ENCODE assay signal across 1 cellular context in genomic region chr17:42518755-42519545, GRCh38.
TF ChIP-seq lines count a peak whose summit lies in the region.

No MANE protein-coding gene starts in this region.

TF ChIP-seq in K562, 482 proteins besides CTCF, POLR2A, EP300 and RAD21 (continues in another document):
- TF ChIP-seq ZEB2 (IDR thresholded peaks at IDR 0.05) = peak; percentile 35; the same call in 1 of the 2 replicates
- TF ChIP-seq MTA2 (IDR thresholded peaks at IDR 0.05; ENCODE audit: low read depth) = peak; percentile 39; the same call in 1 of the 2 replicates
- TF ChIP-seq TCF3 (CRISPR knock-in tag; IDR thresholded peaks at IDR 0.05) = peak; percentile 57
- no peak for TF ChIP-seq PBX2 (CRISPR knock-in tag; IDR thresholded peaks at IDR 0.05; ENCODE audit: low read depth)
- peak; percentile 65 for TF ChIP-seq PBX2 (tag; conservative IDR thresholded peaks at IDR 0.05; ENCODE audit: low read depth)
- peak; percentile 58 for TF ChIP-seq ZNF592 (IDR thresholded peaks at IDR 0.05)
- TF ChIP-seq SIN3A (IDR thresholded peaks at IDR 0.05; ENCODE audit: borderline replicate concordance in 2 of 2, control insufficient read depth in 1 of 2, low read depth in 2 of 2, low read length in 2 of 2) = peak; percentile 15 to 72; a peak in 1 of 4 replicates
- TF ChIP-seq MAZ (CRISPR knock-in tag; conservative IDR thresholded peaks at IDR 0.05 in 1 of 2, IDR thresholded peaks at IDR 0.05 in 1 of 2) = peak; percentile 72 to 76
- TF ChIP-seq MAFF (IDR thresholded peaks at IDR 0.05; ENCODE audit: low read length) = no peak
- TF ChIP-seq DMBX1 (CRISPR knock-in tag; IDR thresholded peaks at IDR 0.05; ENCODE audit: borderline replicate concordance) = 0 out of 2 replicates have a peak, but pooled peaks have one; percentile 10
- TF ChIP-seq BACH1 (tag; IDR thresholded peaks at IDR 0.05) = peak; percentile 25; the same call in 1 of the 2 replicates
- peak; percentile 48 for TF ChIP-seq RBBP5 (IDR thresholded peaks at IDR 0.05; ENCODE audit: borderline replicate concordance, insufficient read depth, low read length, poor library complexity, severe bottlenecking)
- peak; percentile 88 for TF ChIP-seq SMAD1 (IDR thresholded peaks at IDR 0.05; ENCODE audit: low read depth, low read length, partially characterized antibody)
- peak; percentile 13 for TF ChIP-seq TAF1 (IDR thresholded peaks at IDR 0.05; ENCODE audit: control insufficient read depth, extremely low read depth, insufficient read depth, low read length, severe bottlenecking)
- TF ChIP-seq NFE2 (IDR thresholded peaks at IDR 0.05; ENCODE audit: low read depth) = no peak; the same call in 1 of the 2 replicates
- 0 out of 4 replicates have a peak, but pooled peaks of 1 of the 2 experiments have one; percentile 8 for TF ChIP-seq ARNT (IDR thresholded peaks at IDR 0.05)
- TF ChIP-seq ZNF589 (CRISPR knock-in tag; IDR thresholded peaks at IDR 0.05; ENCODE audit: low read depth) = 0 out of 2 replicates have a peak, but pooled peaks have one; percentile 22
- peak; percentile 48 to 60; a peak in 1 of 4 replicates for TF ChIP-seq TRIM24 (IDR thresholded peaks at IDR 0.05)
- TF ChIP-seq BRCA1 (IDR thresholded peaks at IDR 0.05) = no peak
- no peak for TF ChIP-seq BRCA1 (CRISPR knock-in tag; IDR thresholded peaks at IDR 0.05)
- no peak for TF ChIP-seq THRA (IDR thresholded peaks at IDR 0.05)
- peak; percentile 64 for TF ChIP-seq LEF1 (IDR thresholded peaks at IDR 0.05)
- 0 out of 2 replicates have a peak, but pooled peaks have one; percentile 18 for TF ChIP-seq ZFX (CRISPR knock-in tag; IDR thresholded peaks at IDR 0.05)
- TF ChIP-seq UBTF (IDR thresholded peaks at IDR 0.05; ENCODE audit: borderline replicate concordance in 1 of 2, low read depth in 2 of 2, low read length in 2 of 2) = 0 out of 4 replicates have a peak, but pooled peaks of 1 of the 2 experiments have one; percentile 24
- TF ChIP-seq POLR2AphosphoS5 (IDR thresholded peaks at IDR 0.05; ENCODE audit: control insufficient read depth, insufficient read depth, low read depth, low read length) = peak; percentile 86
- peak; percentile 99 for TF ChIP-seq KLF1 (tag; IDR thresholded peaks at IDR 0.05)
- TF ChIP-seq ZKSCAN8 (CRISPR knock-in tag; IDR thresholded peaks at IDR 0.05) = peak; percentile 72
- 0 out of 4 replicates have a peak, but pooled peaks of 1 of the 2 experiments have one; percentile 42 for TF ChIP-seq TBL1XR1 (IDR thresholded peaks at IDR 0.05; ENCODE audit: low read length in 2 of 2)
- peak; percentile 79 for TF ChIP-seq DPF2 (IDR thresholded peaks at IDR 0.05)
- TF ChIP-seq RCOR1 (IDR thresholded peaks at IDR 0.05; ENCODE audit: borderline replicate concordance in 1 of 2, low read depth in 2 of 2, low read length in 2 of 2) = peak in 1 of 2 experiments; percentile 73; a peak in 3 of 4 replicates
- TF ChIP-seq ZBTB7A (IDR thresholded peaks at IDR 0.05; ENCODE audit: borderline replicate concordance, control insufficient read depth, low read depth, low read length) = peak; percentile 38; the same call in 1 of the 2 replicates
- TF ChIP-seq STAT5A (IDR thresholded peaks at IDR 0.05; ENCODE audit: borderline replicate concordance, low read length) = peak; percentile 26; the same call in 1 of the 2 replicates
- TF ChIP-seq CCNT2 (IDR thresholded peaks at IDR 0.05; ENCODE audit: borderline replicate concordance, extremely low read depth, insufficient read length, low read depth, low read length) = peak; percentile 80
- TF ChIP-seq MNT (conservative IDR thresholded peaks at IDR 0.05) = 0 out of 4 replicates have a peak, but pooled peaks have one; percentile 9 to 36
- TF ChIP-seq NKRF (IDR thresholded peaks at IDR 0.05; ENCODE audit: borderline replicate concordance) = no peak
- TF ChIP-seq SPI1 (IDR thresholded peaks at IDR 0.05; ENCODE audit: borderline replicate concordance, low read depth, low read length) = peak; percentile 44; the same call in 1 of the 2 replicates
- no peak for TF ChIP-seq KAT7 (CRISPR knock-in tag; IDR thresholded peaks at IDR 0.05; ENCODE audit: borderline replicate concordance)
- TF ChIP-seq TOE1 (IDR thresholded peaks at IDR 0.05; ENCODE audit: borderline replicate concordance) = no peak
- no peak for TF ChIP-seq TOE1 (CRISPR knock-in tag; IDR thresholded peaks at IDR 0.05; ENCODE audit: borderline replicate concordance, low read depth)
- peak; percentile 40; the same call in 1 of the 2 replicates for TF ChIP-seq GATA2 (CRISPR knock-in tag; IDR thresholded peaks at IDR 0.05)
- peak; percentile 18 for TF ChIP-seq DACH1 (IDR thresholded peaks at IDR 0.05; ENCODE audit: partially characterized antibody)
- peak; percentile 17; the same call in 1 of the 2 replicates for TF ChIP-seq ZNF583 (CRISPR knock-in tag; IDR thresholded peaks at IDR 0.05)
- TF ChIP-seq FOXM1 (IDR thresholded peaks at IDR 0.05; ENCODE audit: low read depth) = 0 out of 2 replicates have a peak, but pooled peaks have one; percentile 42
- TF ChIP-seq FOXM1 (CRISPR knock-in tag; IDR thresholded peaks at IDR 0.05; ENCODE audit: low read depth) = no peak
- TF ChIP-seq HDAC1 (IDR thresholded peaks at IDR 0.05) = no peak
- TF ChIP-seq HNRNPLL (IDR thresholded peaks at IDR 0.05; ENCODE audit: low read depth, low read length, poor library complexity, severe bottlenecking) = peak; percentile 43
- TF ChIP-seq SNRNP70 (optimal IDR thresholded peaks at IDR 0.05; ENCODE audit: low read depth, low read length) = no peak
- TF ChIP-seq CREM (IDR thresholded peaks at IDR 0.05; ENCODE audit: low read depth) = peak; percentile 52; the same call in 1 of the 2 replicates
- TF ChIP-seq GATAD2B (IDR thresholded peaks at IDR 0.05; ENCODE audit: borderline replicate concordance) = 0 out of 2 replicates have a peak, but pooled peaks have one; percentile 26
- TF ChIP-seq HDAC2 (IDR thresholded peaks at IDR 0.05) = peak; percentile 59
- TF ChIP-seq TAL1 (IDR thresholded peaks at IDR 0.05) = peak; percentile 55; the same call in 1 of the 2 replicates
- no peak for TF ChIP-seq ZNF668 (CRISPR knock-in tag; IDR thresholded peaks at IDR 0.05)
- 0 out of 4 replicates have a peak, but pooled peaks have one; percentile 24 to 35 for TF ChIP-seq NRF1 (conservative IDR thresholded peaks at IDR 0.05 in 1 of 2, IDR thresholded peaks at IDR 0.05 in 1 of 2)
- TF ChIP-seq SP1 (CRISPR knock-in tag; IDR thresholded peaks at IDR 0.05) = 0 out of 2 replicates have a peak, but pooled peaks have one; percentile 36
- no peak for TF ChIP-seq U2AF1 (optimal IDR thresholded peaks at IDR 0.05; ENCODE audit: low read depth, low read length)
